Comparison of ENCODE assay signal across 1 cellular context in the genomic region with DNA sequence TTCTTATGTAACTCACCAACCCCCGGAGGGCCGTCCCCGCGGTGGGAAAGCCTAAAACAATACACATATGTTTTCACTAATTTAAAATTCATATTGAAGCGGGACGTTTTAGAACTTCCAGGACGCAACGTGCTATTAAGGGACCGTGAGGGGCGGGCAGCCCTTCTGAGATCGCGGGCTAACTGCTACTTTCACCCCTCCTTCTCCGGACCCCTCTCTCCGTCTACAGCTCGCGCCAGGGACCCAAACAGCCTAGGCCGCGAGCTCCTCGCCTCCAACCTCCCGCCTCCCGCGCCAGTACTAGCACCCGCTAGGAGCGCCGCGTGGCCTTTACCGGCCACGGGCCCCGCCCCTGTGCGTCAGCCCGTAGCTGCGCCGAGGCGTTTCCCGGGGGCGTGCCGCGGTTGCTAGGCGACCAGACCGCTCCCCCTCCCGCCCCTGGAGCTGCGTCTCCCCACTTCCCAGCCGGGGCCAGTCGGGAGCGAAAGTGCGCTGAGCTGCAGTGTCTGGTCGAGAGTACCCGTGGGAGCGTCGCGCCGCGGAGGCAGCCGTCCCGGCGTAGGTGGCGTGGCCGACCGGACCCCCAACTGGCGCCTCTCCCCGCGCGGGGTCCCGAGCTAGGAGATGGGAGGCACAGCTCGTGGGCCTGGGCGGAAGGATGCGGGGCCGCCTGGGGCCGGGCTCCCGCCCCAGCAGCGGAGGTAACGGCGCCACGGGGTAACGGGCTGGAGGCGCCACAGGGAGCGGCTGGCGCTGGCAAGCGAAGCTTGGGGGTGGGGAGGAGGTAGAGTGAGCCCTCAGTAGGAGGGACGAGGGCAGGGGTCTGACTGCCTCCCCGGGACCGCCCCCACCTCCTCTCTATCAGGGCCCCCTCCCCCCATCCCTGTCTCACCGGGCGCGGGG.
TF ChIP-seq lines count a peak whose summit lies in the region.

DYRK3 (plus strand) TSS at position 457 of the 903 bp plus-strand sequence; CDS start at position 625, 168 bp downstream.

TF ChIP-seq in HepG2, 621 proteins besides CTCF, POLR2A, EP300 and RAD21 (continued from another document and continues in another):
- no peak for TF ChIP-seq SP1 (IDR thresholded peaks at IDR 0.05)
- TF ChIP-seq SP1 (CRISPR knock-in tag; IDR thresholded peaks at IDR 0.05): peak; percentile 85
- no peak for TF ChIP-seq ZFP82 (CRISPR knock-in tag; IDR thresholded peaks at IDR 0.05; ENCODE audit: borderline replicate concordance)
- no peak for TF ChIP-seq ZNF432 (CRISPR knock-in tag; IDR thresholded peaks at IDR 0.05; ENCODE audit: borderline replicate concordance)
- TF ChIP-seq TCF12 (IDR thresholded peaks at IDR 0.05): no peak
- no peak for TF ChIP-seq TCF12 (CRISPR knock-in tag; IDR thresholded peaks at IDR 0.05)
- TF ChIP-seq EHMT2 (IDR thresholded peaks at IDR 0.05; ENCODE audit: borderline replicate concordance, low read depth, low read length): no peak
- TF ChIP-seq STAT5B (CRISPR knock-in tag; IDR thresholded peaks at IDR 0.05): no peak; the same call in 1 of the 2 replicates
- TF ChIP-seq SRSF9 (IDR thresholded peaks at IDR 0.05; ENCODE audit: borderline replicate concordance, insufficient read depth, low read depth, low read length, poor library complexity, severe bottlenecking): no peak
- TF ChIP-seq HDAC2 (CRISPR knock-in tag; IDR thresholded peaks at IDR 0.05): peak; percentile 57
- peak; percentile 61 for TF ChIP-seq ELF3 (CRISPR knock-in tag; IDR thresholded peaks at IDR 0.05)
- TF ChIP-seq TAF15 (IDR thresholded peaks at IDR 0.05; ENCODE audit: low read depth, low read length, poor library complexity, severe bottlenecking): no peak
- TF ChIP-seq TFDP1 (CRISPR knock-in tag; IDR thresholded peaks at IDR 0.05; ENCODE audit: borderline replicate concordance): peak; percentile 92
- TF ChIP-seq, protein P1, sequence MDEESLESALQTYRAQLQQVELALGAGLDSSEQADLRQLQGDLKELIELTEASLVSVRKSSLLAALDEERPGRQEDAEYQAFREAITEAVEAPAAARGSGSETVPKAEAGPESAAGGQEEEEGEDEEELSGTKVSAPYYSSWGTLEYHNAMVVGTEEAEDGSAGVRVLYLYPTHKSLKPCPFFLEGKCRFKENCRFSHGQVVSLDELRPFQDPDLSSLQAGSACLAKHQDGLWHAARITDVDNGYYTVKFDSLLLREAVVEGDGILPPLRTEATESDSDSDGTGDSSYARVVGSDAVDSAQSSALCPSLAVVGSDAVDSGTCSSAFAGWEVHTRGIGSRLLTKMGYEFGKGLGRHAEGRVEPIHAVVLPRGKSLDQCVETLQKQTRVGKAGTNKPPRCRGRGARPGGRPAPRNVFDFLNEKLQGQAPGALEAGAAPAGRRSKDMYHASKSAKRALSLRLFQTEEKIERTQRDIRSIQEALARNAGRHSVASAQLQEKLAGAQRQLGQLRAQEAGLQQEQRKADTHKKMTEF (CRISPR knock-in tag; IDR thresholded peaks at IDR 0.05): peak; percentile 59
- TF ChIP-seq ZNF230 (CRISPR knock-in tag; IDR thresholded peaks at IDR 0.05): peak; percentile 61; the same call in 1 of the 2 replicates
- no peak for TF ChIP-seq ZNF780A (CRISPR knock-in tag; IDR thresholded peaks at IDR 0.05)
- 0 out of 2 replicates have a peak, but pooled peaks have one; percentile 14 for TF ChIP-seq ZNF367 (CRISPR knock-in tag; IDR thresholded peaks at IDR 0.05; ENCODE audit: borderline replicate concordance)
- TF ChIP-seq CBFB (CRISPR knock-in tag; IDR thresholded peaks at IDR 0.05): peak; percentile 30; the same call in 1 of the 2 replicates
- no peak for TF ChIP-seq NFE2 (CRISPR knock-in tag; IDR thresholded peaks at IDR 0.05)
- TF ChIP-seq, protein P2, sequence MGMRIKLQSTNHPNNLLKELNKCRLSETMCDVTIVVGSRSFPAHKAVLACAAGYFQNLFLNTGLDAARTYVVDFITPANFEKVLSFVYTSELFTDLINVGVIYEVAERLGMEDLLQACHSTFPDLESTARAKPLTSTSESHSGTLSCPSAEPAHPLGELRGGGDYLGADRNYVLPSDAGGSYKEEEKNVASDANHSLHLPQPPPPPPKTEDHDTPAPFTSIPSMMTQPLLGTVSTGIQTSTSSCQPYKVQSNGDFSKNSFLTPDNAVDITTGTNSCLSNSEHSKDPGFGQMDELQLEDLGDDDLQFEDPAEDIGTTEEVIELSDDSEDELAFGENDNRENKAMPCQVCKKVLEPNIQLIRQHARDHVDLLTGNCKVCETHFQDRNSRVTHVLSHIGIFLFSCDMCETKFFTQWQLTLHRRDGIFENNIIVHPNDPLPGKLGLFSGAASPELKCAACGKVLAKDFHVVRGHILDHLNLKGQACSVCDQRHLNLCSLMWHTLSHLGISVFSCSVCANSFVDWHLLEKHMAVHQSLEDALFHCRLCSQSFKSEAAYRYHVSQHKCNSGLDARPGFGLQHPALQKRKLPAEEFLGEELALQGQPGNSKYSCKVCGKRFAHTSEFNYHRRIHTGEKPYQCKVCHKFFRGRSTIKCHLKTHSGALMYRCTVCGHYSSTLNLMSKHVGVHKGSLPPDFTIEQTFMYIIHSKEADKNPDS (CRISPR knock-in tag; IDR thresholded peaks at IDR 0.05): 0 out of 2 replicates have a peak, but pooled peaks have one; percentile 27
- TF ChIP-seq RARG (CRISPR knock-in tag; IDR thresholded peaks at IDR 0.05; ENCODE audit: low read depth): no peak
- peak; percentile 51; the same call in 1 of the 2 replicates for TF ChIP-seq ZNF761 (CRISPR knock-in tag; conservative IDR thresholded peaks at IDR 0.05)
- peak; percentile 65; the same call in 1 of the 2 replicates for TF ChIP-seq NKX3-1 (CRISPR knock-in tag; IDR thresholded peaks at IDR 0.05)
- no peak for TF ChIP-seq MBD4 (IDR thresholded peaks at IDR 0.05; ENCODE audit: borderline replicate concordance, low read length)
- TF ChIP-seq ZBTB43 (CRISPR knock-in tag; conservative IDR thresholded peaks at IDR 0.05): peak; percentile 62; the same call in 1 of the 2 replicates
- no peak; the same call in 1 of the 2 replicates for TF ChIP-seq ZNF703 (CRISPR knock-in tag; IDR thresholded peaks at IDR 0.05; ENCODE audit: borderline replicate concordance)
- no peak for TF ChIP-seq HNRNPUL1 (IDR thresholded peaks at IDR 0.05; ENCODE audit: low read depth, low read length)
- no peak for TF ChIP-seq FOXP1 (IDR thresholded peaks at IDR 0.05)
- TF ChIP-seq FOXP1 (CRISPR knock-in tag; IDR thresholded peaks at IDR 0.05): no peak
- TF ChIP-seq DNMT1 (CRISPR knock-in tag; IDR thresholded peaks at IDR 0.05): no peak
- peak; percentile 79 for TF ChIP-seq GABPB1 (CRISPR knock-in tag; IDR thresholded peaks at IDR 0.05)
- peak; percentile 26; the same call in 1 of the 2 replicates for TF ChIP-seq FOXA3 (CRISPR knock-in tag; IDR thresholded peaks at IDR 0.05)
- TF ChIP-seq RORA (CRISPR knock-in tag; IDR thresholded peaks at IDR 0.05): no peak
- TF ChIP-seq ZSCAN9 (CRISPR knock-in tag; IDR thresholded peaks at IDR 0.05; ENCODE audit: borderline replicate concordance): peak; percentile 54; the same call in 1 of the 2 replicates
- 0 out of 2 replicates have a peak, but pooled peaks have one; percentile 48 for TF ChIP-seq MEIS1 (CRISPR knock-in tag; IDR thresholded peaks at IDR 0.05; ENCODE audit: borderline replicate concordance)
- peak; percentile 79 for TF ChIP-seq ZMAT3 (CRISPR knock-in tag; conservative IDR thresholded peaks at IDR 0.05)
- TF ChIP-seq ZBTB1 (CRISPR knock-in tag; IDR thresholded peaks at IDR 0.05; ENCODE audit: borderline replicate concordance): no peak
- peak; percentile 85 for TF ChIP-seq GMEB2 (CRISPR knock-in tag; IDR thresholded peaks at IDR 0.05; ENCODE audit: low read depth)
- TF ChIP-seq RAD51 (IDR thresholded peaks at IDR 0.05; ENCODE audit: borderline replicate concordance): no peak
- TF ChIP-seq, protein P3, sequence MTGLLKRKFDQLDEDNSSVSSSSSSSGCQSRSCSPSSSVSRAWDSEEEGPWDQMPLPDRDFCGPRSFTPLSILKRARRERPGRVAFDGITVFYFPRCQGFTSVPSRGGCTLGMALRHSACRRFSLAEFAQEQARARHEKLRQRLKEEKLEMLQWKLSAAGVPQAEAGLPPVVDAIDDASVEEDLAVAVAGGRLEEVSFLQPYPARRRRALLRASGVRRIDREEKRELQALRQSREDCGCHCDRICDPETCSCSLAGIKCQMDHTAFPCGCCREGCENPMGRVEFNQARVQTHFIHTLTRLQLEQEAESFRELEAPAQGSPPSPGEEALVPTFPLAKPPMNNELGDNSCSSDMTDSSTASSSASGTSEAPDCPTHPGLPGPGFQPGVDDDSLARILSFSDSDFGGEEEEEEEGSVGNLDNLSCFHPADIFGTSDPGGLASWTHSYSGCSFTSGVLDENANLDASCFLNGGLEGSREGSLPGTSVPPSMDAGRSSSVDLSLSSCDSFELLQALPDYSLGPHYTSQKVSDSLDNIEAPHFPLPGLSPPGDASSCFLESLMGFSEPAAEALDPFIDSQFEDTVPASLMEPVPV (CRISPR knock-in tag; IDR thresholded peaks at IDR 0.05): peak; percentile 38; the same call in 1 of the 2 replicates
- TF ChIP-seq ZNF772 (CRISPR knock-in tag; IDR thresholded peaks at IDR 0.05): peak; percentile 62; the same call in 1 of the 2 replicates
- peak; percentile 51; the same call in 1 of the 2 replicates for TF ChIP-seq ZNF629 (CRISPR knock-in tag; conservative IDR thresholded peaks at IDR 0.05)
- no peak for TF ChIP-seq ZKSCAN5 (CRISPR knock-in tag; IDR thresholded peaks at IDR 0.05)
- no peak for TF ChIP-seq PRMT3 (CRISPR knock-in tag; IDR thresholded peaks at IDR 0.05; ENCODE audit: borderline replicate concordance, low read depth)
- no peak for TF ChIP-seq ZNF850 (CRISPR knock-in tag; conservative IDR thresholded peaks at IDR 0.05)
- TF ChIP-seq ZNF142 (CRISPR knock-in tag; IDR thresholded peaks at IDR 0.05): no peak
- TF ChIP-seq GTF3A (CRISPR knock-in tag; conservative IDR thresholded peaks at IDR 0.05): peak; percentile 70; the same call in 1 of the 2 replicates
- peak; percentile 30; the same call in 1 of the 2 replicates for TF ChIP-seq ZNF556 (CRISPR knock-in tag; IDR thresholded peaks at IDR 0.05; ENCODE audit: borderline replicate concordance)
- TF ChIP-seq ZNF720 (CRISPR knock-in tag; IDR thresholded peaks at IDR 0.05): no peak
- TF ChIP-seq ZNF619 (CRISPR knock-in tag; IDR thresholded peaks at IDR 0.05): peak; percentile 78; the same call in 1 of the 2 replicates
- TF ChIP-seq STAG1 (CRISPR knock-in tag; IDR thresholded peaks at IDR 0.05): no peak
